9 cellular contexts compared by ENCODE assay signal in genomic region chr19:50728084-50728737, GRCh38. TPM values are rescaled to one million over a fixed set of nuclear protein-coding genes. Genes with fewer than 3 reads are reported as not detected.
A peak's percentile ranks its signal among the peaks of the same experiment; 100 is the strongest.
DNase-seq lines count a peak whose midpoint lies in the region; ATAC-seq and TF ChIP-seq lines count a peak whose summit lies in the region.
"Had no signal": no experiment of that assay in that cellular context is flagged by ENCODE, and none has a peak within 500 bp of the region (broad histone marks: within the 10 kb centered on the region; RNA-seq: fewer than 3 reads in every experiment).

No MANE protein-coding gene starts in this region.

- ATAC-seq in activated CD8-positive, alpha-beta T cell treated with anti-CD3 and anti-CD28 coated beads for 36 hours = peak; percentile 68
- ATAC-seq in HG02571 (IDR thresholded peaks at IDR 0.05; ENCODE audit: unreplicated experiment) = no peak
- ATAC-seq: A549 had no signal

- H3K9me3 Mint-ChIP-seq in activated CD8-positive, alpha-beta T cell treated with anti-CD3 and anti-CD28 coated beads for 36 hours = no peaks in the 10 kb centered on the region
- H3K9me3 Mint-ChIP-seq in neural crest cell = peaks cover 2% of the 10 kb centered on the region

- H3K27me3 ChIP-seq in stomach = peaks cover 0 to 70% (median 36%) of the 10 kb centered on the region in 3 donors

- no peak overlapping the region for H3K27ac ChIP-seq in stomach
- H3K27ac ChIP-seq: A549 had no signal

- 15 to 25% (median 20%) methylated on average over 32 to 39 of the region's 39 CpGs for WGBS in stomach, 5 donors

- H3K27ac Mint-ChIP-seq in activated CD8-positive, alpha-beta T cell treated with anti-CD3 and anti-CD28 coated beads for 36 hours = peak overlapping the region; percentile 81
- H3K27ac Mint-ChIP-seq in neural crest cell (ENCODE audit: unreplicated experiment) = peak overlapping the region; percentile 19

- TF ChIP-seq POLR2A in erythroblast (IDR thresholded peaks at IDR 0.05; ENCODE audit: low read length) = peak; percentile 52
- no peak for TF ChIP-seq POLR2A in stomach (IDR thresholded peaks at IDR 0.05)

- H3K4me3 ChIP-seq in stomach = no peak overlapping the region
- H3K4me3 ChIP-seq: A549 had no signal

- no peaks in the 10 kb centered on the region for H3K9me3 ChIP-seq in stomach
- H3K9me3 ChIP-seq: A549 had no signal

- no peak for TF ChIP-seq EP300 in stomach (IDR thresholded peaks at IDR 0.05)

- peaks cover 25% of the 10 kb centered on the region for H3K4me1 Mint-ChIP-seq in activated CD8-positive, alpha-beta T cell treated with anti-CD3 and anti-CD28 coated beads for 36 hours (ENCODE audit: low read depth)
- H3K4me1 Mint-ChIP-seq in neural crest cell = peaks cover 26% of the 10 kb centered on the region

- peak overlapping the region; percentile 70 for H3K4me3 Mint-ChIP-seq in activated CD8-positive, alpha-beta T cell treated with anti-CD3 and anti-CD28 coated beads for 36 hours
- peak overlapping the region; percentile 75 for H3K4me3 Mint-ChIP-seq in neural crest cell

- no peak for TF ChIP-seq CTCF in activated CD8-positive, alpha-beta T cell treated with anti-CD3 and anti-CD28 coated beads for 36 hours (IDR thresholded peaks at IDR 0.05)
- TF ChIP-seq CTCF in neural crest cell (conservative IDR thresholded peaks at IDR 0.05) (no peak), stomach (IDR thresholded peaks at IDR 0.05) (no peak)

- H3K27me3 Mint-ChIP-seq in activated CD8-positive, alpha-beta T cell treated with anti-CD3 and anti-CD28 coated beads for 36 hours = peaks cover 21% of the 10 kb centered on the region
- peaks cover 18% of the 10 kb centered on the region for H3K27me3 Mint-ChIP-seq in neural crest cell (ENCODE audit: low read depth)

- POLR2A ChIA-PET in activated CD8-positive, alpha-beta T cell treated with anti-CD3 and anti-CD28 coated beads for 36 hours (lab: Charles Lee) = no interaction called here

- peaks cover 10 to 38% (median 28%) of the 10 kb centered on the region in 4 donors for H3K4me1 ChIP-seq in stomach

- CTCF ChIA-PET in activated CD8-positive, alpha-beta T cell treated with anti-CD3 and anti-CD28 coated beads for 36 hours (lab: Charles Lee) = interaction anchor here (0.9 kb wide), 1 partner anchor 194 kb away, joined by 3 read pairs; no protein-coding TSS in a partner anchor

- H3K36me3 Mint-ChIP-seq in activated CD8-positive, alpha-beta T cell treated with anti-CD3 and anti-CD28 coated beads for 36 hours (ENCODE audit: low read depth) = no peaks in the 10 kb centered on the region
- no peaks in the 10 kb centered on the region for H3K36me3 Mint-ChIP-seq in neural crest cell (ENCODE audit: low read depth)

- H3K36me3 ChIP-seq in stomach = no peaks in the 10 kb centered on the region

- intact Hi-C loops in activated CD8-positive, alpha-beta T cell treated with anti-CD3 and anti-CD28 coated beads for 36 hours (cut with micrococcal nuclease) = no loop called here
- intact Hi-C loops in stomach (cut with DNase I; ENCODE audit: low total_unique reads) = no loop called here

- DNase-seq in NCI-H146 (lab: John Stamatoyannopoulos, UW) (peak; percentile 47), NCI-H146 treated with DMSO at 0.1 percent for 48 hours (lab: John Stamatoyannopoulos, UW; ENCODE audit: unreplicated experiment) (no peak), erythroblast (lab: John Stamatoyannopoulos, UW) (peak; percentile 67 to 68), neural crest cell (ENCODE audit: low read depth, low spot score) (peak; percentile 89), stomach (peak; percentile 43), 8988T (no peak)
- DNase-seq in activated CD8-positive, alpha-beta T cell treated with anti-CD3 and anti-CD28 coated beads for 36 hours = peak; percentile 96

RNA-seq across cellular contexts. Expression of gene CLEC11A, which starts 5.0 kb away (rescaled TPM):
- 1 to 10 TPM; 2.2 to 2.7 TPM for total RNA-seq in activated CD8-positive, alpha-beta T cell treated with anti-CD3 and anti-CD28 coated beads for 36 hours
- total RNA-seq in neural crest cell = 7.6 and 7.9 TPM in 2 replicates
- total RNA-seq in stomach = 10 to 100 TPM in 2 of 5 donors, 1 to 10 TPM in 1, under 1 TPM in 1, not detected in 1; 0.89 to 33.9 (median 12.2) TPM
- polyA plus RNA-seq in stomach = 1 to 10 TPM; 4.3 to 7.0 (median 6.9) TPM

RNA-seq across cellular contexts. Expression of gene SHANK1, which starts 8.6 kb away (rescaled TPM):
- total RNA-seq in activated CD8-positive, alpha-beta T cell treated with anti-CD3 and anti-CD28 coated beads for 36 hours = under 1 TPM in 1 of 2 experiments, not detected in 1; 0.25 TPM
- total RNA-seq in neural crest cell (6.7 and 6.8 TPM in 2 replicates), stomach (1 to 10 TPM in 1 of 5 donors, not detected in 4; 1.5 TPM)
- 1 to 10 TPM in 1 of 3 donors, under 1 TPM in 2; 0.15 to 1.2 (median 0.15) TPM for polyA plus RNA-seq in stomach

RNA-seq across cellular contexts. Expression of gene GPR32, which starts 42.1 kb away (rescaled TPM):
- not detected for total RNA-seq in activated CD8-positive, alpha-beta T cell treated with anti-CD3 and anti-CD28 coated beads for 36 hours
- total RNA-seq in neural crest cell (not detected in 2 replicates), stomach (not detected)
- not detected for polyA plus RNA-seq in stomach
- polyA plus RNA-seq: A549 had no signal

Comparison
In these comparisons a context has a peak if more than half of its experiments do, and no peak if none do; other contexts are left out.
1. DNase-seq: peak in NCI-H146 (single experiment), activated CD8-positive, alpha-beta T cell treated with anti-CD3 and anti-CD28 coated beads for 36 hours (single experiment), erythroblast (2 of 2), neural crest cell (single experiment) and stomach (single experiment); none in NCI-H146 treated with DMSO at 0.1 percent for 48 hours (single experiment) and 8988T (single experiment).